17 cellular contexts compared by ENCODE assay signal in genomic region chr17:73794336-73794735, GRCh38.
DNase-seq lines count a peak whose midpoint lies in the region; ATAC-seq, FAIRE-seq and TF ChIP-seq lines count a peak whose summit lies in the region.
"Had no signal": no experiment of that assay in that cellular context is flagged by ENCODE, and none has a peak within 500 bp of the region (broad histone marks: within the 10 kb centered on the region; RNA-seq: fewer than 3 reads in every experiment).

No MANE protein-coding gene starts in this region.

- intact Hi-C loops in PC-3 (cut with micrococcal nuclease) = no loop called here
- intact Hi-C loops in CD4-positive, alpha-beta memory T cell (cut with micrococcal nuclease) = no loop called here
- intact Hi-C loops in pancreas (cut with DNase I) = no loop called here

- WGBS in A549 (ENCODE audit: missing lambda C conversion rate) = 86% methylated on average over 7 of the region's 7 CpGs
- 72 to 82% methylated on average over 7 of the region's 7 CpGs for WGBS in pancreas, 2 donors

- DNase-seq in A549 (ENCODE audit: low read depth in 1 of 2, low spot score in 1 of 2) (no peak), endothelial cell (ENCODE audit: low spot score) (no peak), PC-3 (no peak), pancreas (no peak)
- no peak for DNase-seq in CD4-positive, alpha-beta memory T cell
- DNase-seq: C1 segment of cervical spinal cord; Caco-2; CD8-positive, alpha-beta T cell; DMS153; DND-41; GOT3; H7; HCEC 1CT had no signal

- H3K27ac ChIP-seq in A549 = peak overlapping the region; percentile 92 to 93; a peak in 5 of 6 replicates
- peak overlapping the region; percentile 15; the same call in 1 of the 2 replicates for H3K27ac ChIP-seq in BLaER1
- no peak overlapping the region for H3K27ac ChIP-seq in PC-3 (ENCODE audit: low read length)
- H3K27ac ChIP-seq in CD4-positive, alpha-beta memory T cell (ENCODE audit: low read depth, low read length) = no peak overlapping the region
- no peak overlapping the region for H3K27ac ChIP-seq in pancreas

- no peaks in the 10 kb centered on the region for H3K9me3 Mint-ChIP-seq in endothelial cell (ENCODE audit: unreplicated experiment)
- H3K9me3 Mint-ChIP-seq in CD4-positive, alpha-beta memory T cell = no peaks in the 10 kb centered on the region
- H3K9me3 Mint-ChIP-seq: CD8-positive, alpha-beta T cell had no signal

- H3K4me2 ChIP-seq in A549 (no peak overlapping the region), BLaER1 (peak overlapping the region; percentile 61), PC-3 (ENCODE audit: low read length) (no peak overlapping the region)

- H2AFZ ChIP-seq in PC-3 (ENCODE audit: low read length) = no peak overlapping the region

- no peak overlapping the region for H3K4me3 Mint-ChIP-seq in endothelial cell (ENCODE audit: unreplicated experiment)
- H3K4me3 Mint-ChIP-seq in CD4-positive, alpha-beta memory T cell = no peak overlapping the region
- H3K4me3 Mint-ChIP-seq: B cell; CD8-positive, alpha-beta T cell had no signal

- H3K9ac ChIP-seq in BLaER1 (no peak overlapping the region), PC-3 (ENCODE audit: low read length) (no peak overlapping the region)

- no TSS peak for BruUV-seq in PC-3 (replicated peaks; lab: Mats Ljungman, UMichigan)

- no peaks in the 10 kb centered on the region for H3K36me3 Mint-ChIP-seq in endothelial cell (ENCODE audit: low read depth, unreplicated experiment)
- no peaks in the 10 kb centered on the region for H3K36me3 Mint-ChIP-seq in CD4-positive, alpha-beta memory T cell
- H3K36me3 Mint-ChIP-seq: CD8-positive, alpha-beta T cell had no signal

- H4K20me1 ChIP-seq in BLaER1 = no peaks in the 10 kb centered on the region
- H4K20me1 ChIP-seq in PC-3 (ENCODE audit: low read length) = no peaks in the 10 kb centered on the region; the same call in 1 of the 2 replicates

- ATAC-seq in A549 (no peak), PC-3 (no peak), pancreas (no peak)
- ATAC-seq: CD8-positive, alpha-beta T cell had no signal

- no peak for TF ChIP-seq CTCF in A549 (IDR thresholded peaks at IDR 0.05)
- no peak for TF ChIP-seq CTCF in endothelial cell (IDR thresholded peaks at IDR 0.05; ENCODE audit: unreplicated experiment)
- TF ChIP-seq CTCF in PC-3 (conservative IDR thresholded peaks at IDR 0.05; ENCODE audit: low read depth, low read length) = no peak
- TF ChIP-seq CTCF in pancreas (IDR thresholded peaks at IDR 0.05) = no peak

- no peaks in the 10 kb centered on the region for H3K9me2 ChIP-seq in PC-3 (replicated peaks; ENCODE audit: low read length)

- H3F3A ChIP-seq in PC-3 (ENCODE audit: low read length, unreplicated experiment) = no peaks in the 10 kb centered on the region

- H3K27ac Mint-ChIP-seq in endothelial cell (ENCODE audit: unreplicated experiment) = peak overlapping the region; percentile 91
- no peak overlapping the region for H3K27ac Mint-ChIP-seq in CD4-positive, alpha-beta memory T cell
- H3K27ac Mint-ChIP-seq: B cell; CD8-positive, alpha-beta T cell had no signal

- no peaks in the 10 kb centered on the region for H3K27me3 ChIP-seq in BLaER1
- peaks cover 31% of the 10 kb centered on the region for H3K27me3 ChIP-seq in PC-3 (ENCODE audit: low read length)
- H3K27me3 ChIP-seq in CD4-positive, alpha-beta memory T cell (ENCODE audit: insufficient read depth, low read length) = no peaks in the 10 kb centered on the region
- no peaks in the 10 kb centered on the region for H3K27me3 ChIP-seq in pancreas

- CTCF ChIA-PET in A549 (lab: Yijun Ruan, JAX) (interaction anchor here (1.3 kb wide), 2 partner anchors 21 to 204 kb away, joined by 4 read pairs; no protein-coding TSS in a partner anchor), PC-3 (lab: Charles Lee) (no interaction called here)
- CTCF ChIA-PET in CD4-positive, alpha-beta memory T cell (lab: Charles Lee; ENCODE audit: partially characterized antibody) = no interaction called here

- H3K4me1 ChIP-seq in A549 (peaks cover 50% of the 10 kb centered on the region), BLaER1 (peaks cover 48% of the 10 kb centered on the region), PC-3 (ENCODE audit: insufficient read depth, low read length) (peaks cover 25% of the 10 kb centered on the region), pancreas (no peaks in the 10 kb centered on the region)
- H3K4me1 ChIP-seq in CD4-positive, alpha-beta memory T cell (ENCODE audit: insufficient read depth, low read length) = no peaks in the 10 kb centered on the region

- H3K36me3 ChIP-seq in BLaER1 = no peaks in the 10 kb centered on the region
- H3K36me3 ChIP-seq in PC-3 (ENCODE audit: low read depth, low read length) = no peaks in the 10 kb centered on the region
- H3K36me3 ChIP-seq in CD4-positive, alpha-beta memory T cell (ENCODE audit: insufficient read depth, low read length) = no peaks in the 10 kb centered on the region
- H3K36me3 ChIP-seq in pancreas = no peaks in the 10 kb centered on the region

- peaks cover 31% of the 10 kb centered on the region for H3K4me1 Mint-ChIP-seq in endothelial cell (ENCODE audit: unreplicated experiment)
- peaks cover 0 to 8% (median under 1%) of the 10 kb centered on the region in 4 donors for H3K4me1 Mint-ChIP-seq in CD4-positive, alpha-beta memory T cell
- H3K4me1 Mint-ChIP-seq: B cell had no signal

- H3K4me3 ChIP-seq in A549 (no peak overlapping the region), BLaER1 (no peak overlapping the region), PC-3 (ENCODE audit: low read length) (no peak overlapping the region), pancreas (no peak overlapping the region)
- H3K4me3 ChIP-seq in CD4-positive, alpha-beta memory T cell (ENCODE audit: low read length in 2 of 2) = no peak overlapping the region

- no peak for TF ChIP-seq RAD21 in A549 (conservative IDR thresholded peaks at IDR 0.05 in 1 of 2, IDR thresholded peaks at IDR 0.05 in 1 of 2)

- POLR2A ChIA-PET in A549 (lab: Yijun Ruan, JAX) (no interaction called here), PC-3 (lab: Charles Lee; ENCODE audit: unreplicated experiment) (no interaction called here)
- POLR2A ChIA-PET in CD4-positive, alpha-beta memory T cell (lab: Charles Lee; ENCODE audit: partially characterized antibody) = no interaction called here

- FAIRE-seq in A549 (lab: Jason Lieb, UNC) = no peak
- no peak for FAIRE-seq in pancreas (lab: Jason Lieb, UNC)
- FAIRE-seq: G401.6, GM12892 had no signal

- H3K79me2 ChIP-seq in PC-3 (ENCODE audit: low read length) = no peaks in the 10 kb centered on the region

- H3K9me3 ChIP-seq in A549 = no peaks in the 10 kb centered on the region
- H3K9me3 ChIP-seq in BLaER1 = no peaks in the 10 kb centered on the region
- no peaks in the 10 kb centered on the region for H3K9me3 ChIP-seq in PC-3 (ENCODE audit: low read length)
- H3K9me3 ChIP-seq in CD4-positive, alpha-beta memory T cell (ENCODE audit: control insufficient read depth in 1 of 2, low read length in 2 of 2) = no peaks in the 10 kb centered on the region
- no peaks in the 10 kb centered on the region for H3K9me3 ChIP-seq in pancreas
- H3K9me3 ChIP-seq: Caco-2 had no signal

- H3K27me3 Mint-ChIP-seq in endothelial cell (ENCODE audit: unreplicated experiment) = peaks cover 4% of the 10 kb centered on the region
- H3K27me3 Mint-ChIP-seq in CD4-positive, alpha-beta memory T cell = peaks cover 7 to 11% of the 10 kb centered on the region in 2 donors

- no peak for TF ChIP-seq POLR2A in A549 (IDR thresholded peaks at IDR 0.05; ENCODE audit: low read length)

- TF ChIP-seq EP300 in A549 (IDR thresholded peaks at IDR 0.05) = no peak

TF ChIP-seq in A549, 52 proteins besides CTCF, POLR2A, EP300 and RAD21 (continues in another document):
- TF ChIP-seq NR3C1 (IDR thresholded peaks at IDR 0.05) (no peak), ESRRA (IDR thresholded peaks at IDR 0.05; ENCODE audit: borderline replicate concordance, low read length) (no peak), PBX3 (IDR thresholded peaks at IDR 0.05) (no peak), HDAC2 (IDR thresholded peaks at IDR 0.05) (no peak), FOXS1 (CRISPR knock-in tag; IDR thresholded peaks at IDR 0.05) (no peak), CEBPB (IDR thresholded peaks at IDR 0.05) (no peak), HMGXB4 (CRISPR knock-in tag; IDR thresholded peaks at IDR 0.05; ENCODE audit: borderline replicate concordance) (no peak), BCL3 (IDR thresholded peaks at IDR 0.05) (no peak), ZFP36 (IDR thresholded peaks at IDR 0.05; ENCODE audit: borderline replicate concordance, partially characterized antibody) (no peak), JUN (IDR thresholded peaks at IDR 0.05) (no peak), FOSB (CRISPR knock-in tag; IDR thresholded peaks at IDR 0.05) (no peak), ZSCAN20 (CRISPR knock-in tag; IDR thresholded peaks at IDR 0.05) (no peak)

Comparison
In these comparisons a context has a peak if more than half of its experiments do, and no peak if none do; other contexts are left out.
1. H3K27ac ChIP-seq: peak in A549 (2 of 2) and BLaER1 (single experiment); none in PC-3 (single experiment), CD4-positive, alpha-beta memory T cell (single experiment) and pancreas (0 of 4).